ENCODE assay signal across 11 cellular contexts in genomic region chr1:234515411-234515810, GRCh38. TPM values are rescaled to one million over a fixed set of nuclear protein-coding genes. Genes with fewer than 3 reads are reported as not detected.
DNase-seq lines count a peak whose midpoint lies in the region; ATAC-seq, FAIRE-seq and TF ChIP-seq lines count a peak whose summit lies in the region.
"Had no signal": no experiment of that assay in that cellular context is flagged by ENCODE, and none has a peak within 500 bp of the region (broad histone marks: within the 10 kb centered on the region; RNA-seq: fewer than 3 reads in every experiment).

No MANE protein-coding gene starts in this region.

- H2AK5ac ChIP-seq in H1 (ENCODE audit: low read depth, low read length), result no peak overlapping the region

- no peak overlapping the region for H3K23ac ChIP-seq in H1 (ENCODE audit: insufficient read length)

- H3K9me3 Mint-ChIP-seq in nephron, result no peaks in the 10 kb centered on the region

- DNase-seq in AG10803 (ENCODE audit: low read depth) (peak; percentile 64), H1 (ENCODE audit: low read depth in 1 of 2, low spot score in 2 of 2) (no peak), NCI-H1417 treated with DMSO at 0.1 percent for 48 hours (lab: John Stamatoyannopoulos, UW) (no peak), GM19238 (ENCODE audit: insufficient read length, low spot score) (no peak)
- no peak for DNase-seq in activated naive CD4-positive, alpha-beta T cell (lab: John Stamatoyannopoulos, UW)
- DNase-seq: activated CD4-positive, alpha-beta T cell treated with anti-CD3 and anti-CD28 coated beads for 4 hours; NCI-H526 had no signal

- no peak overlapping the region for H3K14ac ChIP-seq in H1 (ENCODE audit: insufficient read length)

- TF ChIP-seq POLR2A in H1 (IDR thresholded peaks at IDR 0.05; ENCODE audit: control extremely low read depth in 1 of 2, low read depth in 2 of 2, low read length in 2 of 2), result no peak

- no peak overlapping the region for H3K18ac ChIP-seq in H1 (ENCODE audit: extremely low read depth, low read length)

- H3K79me2 ChIP-seq in Loucy (ENCODE audit: insufficient read depth, low read length) (no peaks in the 10 kb centered on the region), H1 (ENCODE audit: control insufficient read depth in 1 of 2, insufficient read depth in 2 of 2, low read length in 2 of 2) (no peaks in the 10 kb centered on the region)

- no peak for FAIRE-seq in H1 (lab: Jason Lieb, UNC)

- H2BK15ac ChIP-seq in H1 (ENCODE audit: low read length), result no peak overlapping the region

- H2AFZ ChIP-seq in Loucy (ENCODE audit: low read length) (peak overlapping the region; percentile 69), H1 (ENCODE audit: low read length) (peak overlapping the region; percentile 96)

- no peak for TF ChIP-seq CTCF in AG10803 (conservative IDR thresholded peaks at IDR 0.05; ENCODE audit: low read length)
- no peak for TF ChIP-seq CTCF in Loucy (conservative IDR thresholded peaks at IDR 0.05; ENCODE audit: low read length)
- TF ChIP-seq CTCF in H1 (IDR thresholded peaks at IDR 0.05; ENCODE audit: control extremely low read depth in 1 of 3, insufficient read depth in 1 of 3, low read depth in 1 of 3, low read length in 3 of 3), result no peak
- no peak for TF ChIP-seq CTCF in nephron (IDR thresholded peaks at IDR 0.05; ENCODE audit: unreplicated experiment in 3 of 3)

- H3K4me1 Mint-ChIP-seq in nephron, result peaks cover 44% of the 10 kb centered on the region

- H4K20me1 ChIP-seq in Loucy (ENCODE audit: insufficient read depth, low read length, poor library complexity, severe bottlenecking) (no peaks in the 10 kb centered on the region), H1 (replicated peaks in 1 of 2; ENCODE audit: control insufficient read depth in 1 of 2, insufficient read depth in 2 of 2, low read length in 2 of 2) (no peaks in the 10 kb centered on the region)

- H3K4me2 ChIP-seq in Loucy (ENCODE audit: low read depth, low read length, poor library complexity, severe bottlenecking) (no peak overlapping the region), H1 (ENCODE audit: insufficient read depth in 1 of 2, low read depth in 2 of 2, low read length in 2 of 2) (no peak overlapping the region; a peak in 1 of 4 replicates)

- H3K27ac Mint-ChIP-seq in nephron, result peak overlapping the region; percentile 83 to 88 (median 85)

- H3K9me3 ChIP-seq in Loucy (ENCODE audit: insufficient read depth, low read depth, low read length) (no peaks in the 10 kb centered on the region), H1 (ENCODE audit: insufficient read depth in 2 of 2, low read depth in 1 of 2, low read length in 1 of 2) (no peaks in the 10 kb centered on the region)

- H3K56ac ChIP-seq in H1 (replicated peaks; ENCODE audit: insufficient read length, low read depth, low read length), result no peak overlapping the region

- TF ChIP-seq RAD21 in H1 (IDR thresholded peaks at IDR 0.05 in 1 of 2, conservative IDR thresholded peaks at IDR 0.05 in 1 of 2; ENCODE audit: low read depth in 2 of 2, low read length in 2 of 2), result no peak

- no peaks in the 10 kb centered on the region; the same call in 1 of the 2 replicates for H3K23me2 ChIP-seq in H1 (ENCODE audit: low read depth, low read length)

- H3K9me2 ChIP-seq in Loucy (replicated peaks; ENCODE audit: low read depth, low read length), result no peaks in the 10 kb centered on the region

- H3K36me3 ChIP-seq in Loucy (ENCODE audit: insufficient read depth, low read length) (no peaks in the 10 kb centered on the region), H1 (ENCODE audit: control insufficient read depth in 2 of 4, insufficient read depth in 4 of 4, low read length in 3 of 4) (no peaks in the 10 kb centered on the region)

- H4K5ac ChIP-seq in H1 (ENCODE audit: insufficient read length, low read depth, low read length), result no peak overlapping the region

- H2BK5ac ChIP-seq in H1 (ENCODE audit: low read depth, low read length), result no peak overlapping the region

- no peaks in the 10 kb centered on the region for H3K27me3 Mint-ChIP-seq in nephron (ENCODE audit: low read depth)

- H2BK120ac ChIP-seq in H1 (replicated peaks; ENCODE audit: low read depth, low read length), result no peak overlapping the region

- H3K4me3 ChIP-seq in AG10803 (ENCODE audit: low read length) (no peak overlapping the region), Loucy (ENCODE audit: low read length, poor library complexity, severe bottlenecking) (no peak overlapping the region), H1 (ENCODE audit: extremely low read depth in 1 of 4, insufficient read depth in 2 of 4, low read depth in 3 of 4, low read length in 4 of 4) (no peak overlapping the region)

- no peak overlapping the region for H3K4me3 Mint-ChIP-seq in nephron

- H2BK20ac ChIP-seq in H1 (ENCODE audit: low read length), result no peak overlapping the region

- no peaks in the 10 kb centered on the region for H3K36me3 Mint-ChIP-seq in nephron (ENCODE audit: low read depth)

- peak overlapping the region; percentile 75 for H3K27ac ChIP-seq in H1 (ENCODE audit: low read depth, low read length)

- no peak overlapping the region for H4K91ac ChIP-seq in H1 (replicated peaks; ENCODE audit: insufficient read length, low read length)

- no peaks in the 10 kb centered on the region for H3F3A ChIP-seq in Loucy (ENCODE audit: low read depth)

- no peaks in the 10 kb centered on the region for H3K79me1 ChIP-seq in H1 (ENCODE audit: low read depth, low read length)

- WGBS in H1 (ENCODE audit: extremely low coverage in 1 of 2, insufficient coverage in 1 of 2, insufficient read length in 1 of 2, insufficient replicate concordance in 2 of 2, low coverage in 1 of 2, low lambda C conversion rate in 2 of 2, missing lambda C conversion rate in 1 of 2), 2 experiments, result 70% methylated on average over 2 of the region's 2 CpGs; no CpG with 5 or more reads in 1 of the 2 experiments

- no peak overlapping the region for H3K4ac ChIP-seq in H1 (replicated peaks; ENCODE audit: insufficient read length, low read depth, low read length)

- H3K4me1 ChIP-seq in Loucy (ENCODE audit: insufficient read depth, low read length, poor library complexity, severe bottlenecking), result peaks cover 18% of the 10 kb centered on the region
- H3K4me1 ChIP-seq in H1 (replicated peaks in 1 of 4; ENCODE audit: control insufficient read depth in 3 of 4, insufficient read depth in 4 of 4, low read length in 3 of 4), result peaks cover 0 to 11% (median 2%) of the 10 kb centered on the region in 4 experiments; a peak in 4 of 7 replicates

- no peak overlapping the region for H2BK12ac ChIP-seq in H1 (ENCODE audit: low read depth, low read length)

- POLR2A ChIA-PET in H1 (lab: Charles Lee; ENCODE audit: partially characterized antibody), result no interaction called here

- ATAC-seq in HG03354 (IDR thresholded peaks at IDR 0.05; ENCODE audit: poor library complexity, severe bottlenecking, unreplicated experiment), result no peak
- ATAC-seq: left lobe of liver had no signal

- TF ChIP-seq EP300 in H1 (IDR thresholded peaks at IDR 0.05; ENCODE audit: borderline replicate concordance in 1 of 2, low read depth in 2 of 2, low read length in 2 of 2), result no peak

- H3K9ac ChIP-seq in Loucy (ENCODE audit: low read depth, low read length, poor library complexity, severe bottlenecking) (no peak overlapping the region), H1 (replicated peaks in 1 of 4; ENCODE audit: extremely low read depth in 1 of 4, low read depth in 3 of 4, low read length in 3 of 4) (no peak overlapping the region)

- H3K27me3 ChIP-seq in Loucy (ENCODE audit: insufficient read depth, low read length, poor library complexity, severe bottlenecking), result no peaks in the 10 kb centered on the region
- H3K27me3 ChIP-seq in H1 (replicated peaks in 1 of 4; ENCODE audit: control insufficient read depth in 3 of 4, extremely low read depth in 1 of 4, insufficient read depth in 3 of 4, low read length in 3 of 4), result no peaks in the 10 kb centered on the region

- CTCF ChIA-PET in H1 (lab: Charles Lee; ENCODE audit: partially characterized antibody), result interaction anchor here (1.2 to 1.6 kb wide), 3 partner anchors 16 to 91 kb away, joined by 3 to 5 read pairs (median 3); no protein-coding TSS in a partner anchor

- H4K8ac ChIP-seq in H1 (ENCODE audit: extremely low read depth, insufficient read depth, low read length), result no peak overlapping the region

TF ChIP-seq in H1, 55 proteins besides CTCF, POLR2A, EP300 and RAD21:
- TF ChIP-seq CHD2 (IDR thresholded peaks at IDR 0.05; ENCODE audit: low read length) (no peak), JUND (IDR thresholded peaks at IDR 0.05; ENCODE audit: low read length) (0 out of 2 replicates have a peak, but pooled peaks have one; percentile 34)

RNA-seq across cellular contexts. Expression of gene TARBP1, which starts 36.4 kb away (rescaled TPM):
- 18.6 and 21.9 TPM in 2 replicates for total RNA-seq in H1 (2021; fragmentation: NEBNext Ultra II Directional; extraction: Animal tissue kit (Norgen Biotek cat#: 25700))
- polyA plus RNA-seq in H1 (2011; rRNA removed), result 18.8 and 32.3 TPM in 2 replicates
- 30.1 TPM for polyA plus RNA-seq in H1 (2011; cell fraction: cytosol; rRNA removed)
- polyA plus RNA-seq in H1 (2011; cell fraction: nucleus; rRNA removed), result 38.3 TPM
- polyA plus RNA-seq in H1 (2012, experiment 1 of 2), result 23.6 to 27.0 TPM (median 24.8 TPM) in 4 replicates
- 3.3 TPM for polyA plus RNA-seq in H1 (2012, experiment 2 of 2)
- 10.5 TPM for polyA plus RNA-seq in H1 (2013, experiment 1 of 2)
- 9.7 TPM for polyA plus RNA-seq in H1 (2013, experiment 2 of 2)
- polyA minus RNA-seq in H1 (2011; rRNA and poly(A)+ RNA removed), result 17.4 and 23.1 TPM in 2 replicates
- 9.3 TPM for polyA minus RNA-seq in H1 (2011; cell fraction: cytosol; rRNA and poly(A)+ RNA removed)
- 22.0 TPM for polyA minus RNA-seq in H1 (2011; cell fraction: nucleus; rRNA and poly(A)+ RNA removed)
